Comparison of ENCODE assay signal across 1 cellular context in the genomic region with DNA sequence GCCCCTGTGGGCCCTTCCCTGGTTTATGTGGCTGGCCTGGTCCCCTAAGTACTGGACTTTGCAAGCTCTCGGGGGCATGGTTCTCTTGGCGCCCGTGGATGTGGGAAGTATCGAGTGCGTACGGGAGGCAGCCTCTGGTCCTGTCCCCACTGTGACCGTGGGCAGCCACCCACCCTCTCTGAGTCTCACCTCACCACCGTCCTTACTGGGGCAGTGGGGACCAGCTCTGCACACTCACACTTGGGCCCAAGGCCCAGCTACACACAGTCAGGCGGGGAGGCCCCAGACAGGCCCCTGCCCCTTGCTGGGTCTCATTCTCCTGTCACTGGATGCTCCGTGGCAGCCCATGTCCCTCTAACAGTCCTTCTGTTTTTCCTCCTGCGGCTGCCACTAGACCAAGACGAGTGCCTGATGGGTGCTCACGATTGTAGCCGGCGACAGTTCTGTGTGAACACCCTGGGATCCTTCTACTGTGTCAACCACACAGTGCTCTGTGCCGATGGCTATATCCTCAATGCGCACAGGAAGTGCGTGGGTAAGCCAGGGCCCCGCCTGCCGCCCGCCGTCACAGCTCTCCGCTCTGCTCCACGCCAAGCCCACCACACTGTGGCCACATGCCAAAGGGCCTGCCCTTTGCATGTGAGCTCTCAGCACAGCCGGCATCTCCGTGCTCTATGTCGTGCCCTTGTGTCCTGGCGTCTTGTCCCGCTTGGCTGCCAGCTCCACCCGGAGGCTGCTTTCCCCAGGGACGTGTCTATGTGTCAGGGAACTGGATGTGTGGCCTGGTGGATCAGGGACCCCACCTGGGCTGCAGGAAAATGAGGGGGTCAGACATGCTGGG.
A peak's percentile ranks its signal among the peaks of the same experiment; 100 is the strongest.
TF ChIP-seq lines count a peak whose summit lies in the region.

No MANE protein-coding gene starts in this region.

TF ChIP-seq in K562, 482 proteins besides CTCF, POLR2A, EP300 and RAD21 (continued from another document):
- TF ChIP-seq POLR3G (IDR thresholded peaks at IDR 0.05; ENCODE audit: extremely low read depth, insufficient read length, insufficient replicate concordance) (no peak), CREM (IDR thresholded peaks at IDR 0.05; ENCODE audit: low read depth) (0 out of 2 replicates have a peak, but pooled peaks have one; percentile 11), ZFP30 (CRISPR knock-in tag; IDR thresholded peaks at IDR 0.05; ENCODE audit: borderline replicate concordance) (no peak), ATF6 (CRISPR knock-in tag; IDR thresholded peaks at IDR 0.05) (no peak), ZNF277 (CRISPR knock-in tag; IDR thresholded peaks at IDR 0.05; ENCODE audit: borderline replicate concordance) (no peak), SMAD2 (IDR thresholded peaks at IDR 0.05; ENCODE audit: low read depth, low read length) (no peak), ZKSCAN1 (IDR thresholded peaks at IDR 0.05; ENCODE audit: low read depth, low read length) (no peak), SMAD4 (CRISPR knock-in tag; conservative IDR thresholded peaks at IDR 0.05) (no peak), FOXK1 (CRISPR knock-in tag; IDR thresholded peaks at IDR 0.05; ENCODE audit: borderline replicate concordance) (no peak), ATF1 (CRISPR knock-in tag; IDR thresholded peaks at IDR 0.05) (no peak), ATF1 (tag; IDR thresholded peaks at IDR 0.05) (no peak), CREB3 (tag; conservative IDR thresholded peaks at IDR 0.05; ENCODE audit: low read depth) (no peak), NR3C1 (CRISPR knock-in tag; IDR thresholded peaks at IDR 0.05) (no peak), SFPQ (IDR thresholded peaks at IDR 0.05; ENCODE audit: low read depth, low read length) (no peak), ZNF717 (CRISPR knock-in tag; IDR thresholded peaks at IDR 0.05) (no peak), FOXM1 (IDR thresholded peaks at IDR 0.05; ENCODE audit: low read depth) (no peak), FOXM1 (CRISPR knock-in tag; IDR thresholded peaks at IDR 0.05; ENCODE audit: low read depth) (no peak), PYGO2 (tag; IDR thresholded peaks at IDR 0.05) (no peak), RBM15 (IDR thresholded peaks at IDR 0.05; ENCODE audit: insufficient read depth, low read length) (no peak), GABPA (tag; conservative IDR thresholded peaks at IDR 0.05; ENCODE audit: low read depth) (0 out of 2 replicates have a peak, but pooled peaks have one; percentile 19)
- TF ChIP-seq, protein P1, sequence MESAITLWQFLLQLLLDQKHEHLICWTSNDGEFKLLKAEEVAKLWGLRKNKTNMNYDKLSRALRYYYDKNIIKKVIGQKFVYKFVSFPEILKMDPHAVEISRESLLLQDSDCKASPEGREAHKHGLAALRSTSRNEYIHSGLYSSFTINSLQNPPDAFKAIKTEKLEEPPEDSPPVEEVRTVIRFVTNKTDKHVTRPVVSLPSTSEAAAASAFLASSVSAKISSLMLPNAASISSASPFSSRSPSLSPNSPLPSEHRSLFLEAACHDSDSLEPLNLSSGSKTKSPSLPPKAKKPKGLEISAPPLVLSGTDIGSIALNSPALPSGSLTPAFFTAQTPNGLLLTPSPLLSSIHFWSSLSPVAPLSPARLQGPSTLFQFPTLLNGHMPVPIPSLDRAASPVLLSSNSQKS (CRISPR knock-in tag; IDR thresholded peaks at IDR 0.05): no peak
